Comparison of ENCODE assay signal across 12 cellular contexts in genomic region chr6:137921823-137922222, GRCh38. TPM values are rescaled to one million over a fixed set of nuclear protein-coding genes. Genes with fewer than 3 reads are reported as not detected.
DNase-seq lines count a peak whose midpoint lies in the region; ATAC-seq, FAIRE-seq and TF ChIP-seq lines count a peak whose summit lies in the region.
"Had no signal": no experiment of that assay in that cellular context is flagged by ENCODE, and none has a peak within 500 bp of the region (broad histone marks: within the 10 kb centered on the region; RNA-seq: fewer than 3 reads in every experiment).

No MANE protein-coding gene starts in this region.

- H3K9ac ChIP-seq in BLaER1 = no peak overlapping the region
- H3K9ac ChIP-seq in K562 (ENCODE audit: insufficient read depth in 1 of 2, low read depth in 2 of 2, low read length in 2 of 2) = no peak overlapping the region

- H3K4me3 Mint-ChIP-seq in activated CD4-positive, alpha-beta memory T cell treated with anti-CD3 and anti-CD28 coated beads for 36 hours = no peak overlapping the region
- H3K4me3 Mint-ChIP-seq: mesothelial cell of epicardium had no signal

- CTCF ChIA-PET in K562 (lab: Yijun Ruan, JAX; ENCODE audit: low intra/inter-chr PET ratio) = interaction anchor here (0.7 kb wide), 1 partner anchor 11 kb away, joined by 3 read pairs; no protein-coding TSS in a partner anchor
- CTCF ChIA-PET in activated CD4-positive, alpha-beta memory T cell treated with anti-CD3 and anti-CD28 coated beads for 36 hours (lab: Charles Lee) = interaction anchor here (1.0 to 1.2 kb wide), 2 partner anchors 22 to 24 kb away, joined by 3 read pairs; no protein-coding TSS in a partner anchor

- POLR2A ChIA-PET in K562 (lab: Yijun Ruan, JAX) = interaction anchor here (1.1 to 1.6 kb wide), 3 partner anchors 11 to 19 kb away, joined by 3 read pairs; no protein-coding TSS in a partner anchor
- POLR2A ChIA-PET in activated CD4-positive, alpha-beta memory T cell treated with anti-CD3 and anti-CD28 coated beads for 36 hours (lab: Charles Lee) = no interaction called here

- H2AFZ ChIP-seq in K562 (ENCODE audit: low read depth, low read length) = no peak overlapping the region

- H3K27me3 Mint-ChIP-seq in activated CD4-positive, alpha-beta memory T cell treated with anti-CD3 and anti-CD28 coated beads for 36 hours = no peaks in the 10 kb centered on the region

- TF ChIP-seq RAD21 in K562 (CRISPR knock-in tag; conservative IDR thresholded peaks at IDR 0.05 in 1 of 2, IDR thresholded peaks at IDR 0.05 in 1 of 2) = peak; percentile 24 to 41

- DNase-seq in K562 (ENCODE audit: extremely low read depth in 1 of 4, low spot score in 3 of 4) = peak in 1 of 4 experiments; percentile 52
- no peak for DNase-seq in D721Med (ENCODE audit: insufficient read length, low spot score)
- no peak for DNase-seq in breast epithelium (ENCODE audit: low spot score in 2 of 2)
- no peak for DNase-seq in activated CD4-positive, alpha-beta memory T cell treated with anti-CD3 and anti-CD28 coated beads for 36 hours
- no peak for DNase-seq in HAP-1 (ENCODE audit: low spot score in 2 of 2)
- DNase-seq: aorta, stomach had no signal

- H4K20me1 ChIP-seq in BLaER1 = no peaks in the 10 kb centered on the region
- H4K20me1 ChIP-seq in K562 (replicated peaks; ENCODE audit: control insufficient read depth, insufficient read depth, low read length) = no peaks in the 10 kb centered on the region

- FAIRE-seq in K562 (lab: Jason Lieb, UNC) (no peak), D721Med (lab: Jason Lieb, UNC) (no peak)

- BruUV-seq in K562 (replicated peaks; lab: Mats Ljungman, UMichigan) = no TSS peak

- H3K27me3 ChIP-seq in BLaER1 (no peaks in the 10 kb centered on the region), K562 (ENCODE audit: control insufficient read depth in 2 of 2, insufficient read depth in 2 of 2, low read length in 2 of 2) (no peaks in the 10 kb centered on the region), breast epithelium (no peaks in the 10 kb centered on the region), HAP-1 (ENCODE audit: low read depth) (no peaks in the 10 kb centered on the region; the same call in 1 of the 2 replicates)
- H3K27me3 ChIP-seq: stomach had no signal

- H3K36me3 Mint-ChIP-seq in activated CD4-positive, alpha-beta memory T cell treated with anti-CD3 and anti-CD28 coated beads for 36 hours = no peaks in the 10 kb centered on the region
- H3K36me3 Mint-ChIP-seq: mesothelial cell of epicardium had no signal

- H3K4me1 ChIP-seq in BLaER1 = peaks cover 76% of the 10 kb centered on the region
- peaks cover 3 to 51% of the 10 kb centered on the region in 2 experiments; a peak in 4 of 5 replicates for H3K4me1 ChIP-seq in K562 (replicated peaks in 1 of 2; ENCODE audit: control insufficient read depth in 2 of 2, insufficient read depth in 2 of 2, low read length in 2 of 2)
- peaks cover 0 to 4% of the 10 kb centered on the region in 2 donors for H3K4me1 ChIP-seq in breast epithelium
- no peaks in the 10 kb centered on the region for H3K4me1 ChIP-seq in HAP-1

- TF ChIP-seq POLR2A in K562 (conservative IDR thresholded peaks at IDR 0.05) (no peak), breast epithelium (IDR thresholded peaks at IDR 0.05) (no peak)

- H3K9me3 Mint-ChIP-seq in activated CD4-positive, alpha-beta memory T cell treated with anti-CD3 and anti-CD28 coated beads for 36 hours = no peaks in the 10 kb centered on the region

- H3K36me3 ChIP-seq in BLaER1 = no peaks in the 10 kb centered on the region
- H3K36me3 ChIP-seq in K562 (ENCODE audit: control insufficient read depth, insufficient read depth, low read length) = no peaks in the 10 kb centered on the region
- H3K36me3 ChIP-seq in breast epithelium = no peaks in the 10 kb centered on the region
- no peaks in the 10 kb centered on the region for H3K36me3 ChIP-seq in HAP-1 (replicated peaks)
- H3K36me3 ChIP-seq: stomach had no signal

- H3K4me2 ChIP-seq in BLaER1 = peak overlapping the region; percentile 89
- H3K4me2 ChIP-seq in K562 (ENCODE audit: insufficient read depth, low read length) = no peak overlapping the region
- H3K4me2 ChIP-seq: smooth muscle cell had no signal

- H3K4me1 Mint-ChIP-seq in activated CD4-positive, alpha-beta memory T cell treated with anti-CD3 and anti-CD28 coated beads for 36 hours (ENCODE audit: low read depth) = peaks cover 24% of the 10 kb centered on the region

- H3K9me1 ChIP-seq in K562 (ENCODE audit: control insufficient read depth, insufficient read depth, low read length) = no peaks in the 10 kb centered on the region

- in situ Hi-C loops in K562 (cut with MboI) (no loop called here), HAP-1 (cut with MboI; ENCODE audit: low sequenced_read_pairs) (no loop called here)

- no peak overlapping the region for H3K27ac Mint-ChIP-seq in activated CD4-positive, alpha-beta memory T cell treated with anti-CD3 and anti-CD28 coated beads for 36 hours
- H3K27ac Mint-ChIP-seq: mesothelial cell of epicardium had no signal

- TF ChIP-seq CTCF in K562 (IDR thresholded peaks at IDR 0.05 in 2 of 3, conservative IDR thresholded peaks at IDR 0.05 in 1 of 3; ENCODE audit: insufficient read depth in 2 of 3, low read depth in 1 of 3, low read length in 3 of 3) (peak; percentile 33 to 45 (median 41); a peak in 4 of 6 replicates), D721Med (IDR thresholded peaks at IDR 0.05; ENCODE audit: insufficient read depth, missing control alignments) (no peak), breast epithelium (IDR thresholded peaks at IDR 0.05) (no peak)

- H3K79me2 ChIP-seq in K562 (ENCODE audit: control insufficient read depth, insufficient read depth, low read length) = no peaks in the 10 kb centered on the region

- WGBS in K562 (ENCODE audit: insufficient coverage, low coverage, missing lambda C conversion rate) = 71% methylated on average over 5 of the region's 5 CpGs

- ATAC-seq in GM18517 (IDR thresholded peaks at IDR 0.05; ENCODE audit: unreplicated experiment) (peak; percentile 53), HG03064 (IDR thresholded peaks at IDR 0.05; ENCODE audit: low read depth, unreplicated experiment) (peak; percentile 51), K562 (peak; percentile 65)

- H3K27ac ChIP-seq in BLaER1 (no peak overlapping the region), K562 (ENCODE audit: extremely low read depth, low read depth, low read length) (no peak overlapping the region), breast epithelium (no peak overlapping the region)
- H3K27ac ChIP-seq: stomach had no signal

- intact Hi-C loops in K562 (cut with micrococcal nuclease) (no loop called here), breast epithelium (cut with DNase I; ENCODE audit: low total_unique reads) (no loop called here)
- intact Hi-C loops in activated CD4-positive, alpha-beta memory T cell treated with anti-CD3 and anti-CD28 coated beads for 36 hours (cut with micrococcal nuclease) = no loop called here

- H3K9me3 ChIP-seq in BLaER1 (peaks cover 8% of the 10 kb centered on the region; the same call in 1 of the 2 replicates), K562 (replicated peaks; ENCODE audit: control insufficient read depth, insufficient read depth, low read depth, low read length) (no peaks in the 10 kb centered on the region), breast epithelium (no peaks in the 10 kb centered on the region), HAP-1 (no peaks in the 10 kb centered on the region)
- H3K9me3 ChIP-seq: stomach had no signal

- H3K4me3 ChIP-seq in BLaER1 = no peak overlapping the region
- H3K4me3 ChIP-seq in K562 = no peak overlapping the region
- no peak overlapping the region for H3K4me3 ChIP-seq in breast epithelium
- no peak overlapping the region for H3K4me3 ChIP-seq in HAP-1
- H3K4me3 ChIP-seq: smooth muscle cell, stomach had no signal

- TF ChIP-seq EP300 in K562 (IDR thresholded peaks at IDR 0.05; ENCODE audit: low read length) = no peak

TF ChIP-seq in K562, 482 proteins besides CTCF, POLR2A, EP300 and RAD21:
- TF ChIP-seq MITF (IDR thresholded peaks at IDR 0.05) (no peak), NR2C1 (IDR thresholded peaks at IDR 0.05) (no peak), NR2C1 (tag; IDR thresholded peaks at IDR 0.05) (0 out of 2 replicates have a peak, but pooled peaks have one; percentile 9), DMBX1 (CRISPR knock-in tag; IDR thresholded peaks at IDR 0.05; ENCODE audit: borderline replicate concordance) (peak; percentile 32; the same call in 1 of the 2 replicates)

RNA-seq across cellular contexts. Expression of gene TNFAIP3, which starts 54.8 kb away (rescaled TPM):
- total RNA-seq in K562 (2011; cell fraction: chromatin; rRNA removed; ENCODE audit: low replicate concordance) = 14.3 and 18.6 TPM in 2 replicates
- total RNA-seq in K562 (2011; cell fraction: nucleolus; rRNA removed) = 8.0 and 9.1 TPM in 2 replicates
- 10.2 and 11.3 TPM in 2 replicates for total RNA-seq in K562 (2011; cell fraction: nucleoplasm; rRNA removed)
- total RNA-seq in K562 (2014; rRNA removed) (5.9 and 6.2 TPM in 2 replicates), K562 (2014; rRNA removed; fragmentation: Illumina TruSeq; extraction: Trizol) (6.5 and 6.9 TPM in 2 replicates), K562 (2015; rRNA removed; fragmentation: Illumina TruSeq; extraction: Trizol) (4.6 TPM in 2 replicates), K562 (2021) (12.5 and 17.0 TPM in 2 replicates), breast epithelium (10 to 100 TPM; 21.3 to 50.5 (median 25.9) TPM)
- polyA plus RNA-seq in K562 (2011; rRNA removed) (6.4 and 11.8 TPM in 2 replicates), K562 (2014; fragmentation: Illumina TruSeq; extraction: Trizol) (9.8 and 11.5 TPM in 2 replicates), K562 (2014; fragmentation: Nextera tagmentation; extraction: Ambion mirVana) (1 to 10 TPM in 1 of 2 experiments, under 1 TPM in 1; 0.79 to 1.3 TPM), K562 (2014; rRNA removed) (9.2 and 9.5 TPM in 2 replicates)
- 2.5 and 5.0 TPM in 2 replicates for polyA plus RNA-seq in K562 (2011; cell fraction: cytosol; rRNA removed)
- 21.1 and 33.6 TPM in 2 replicates for polyA plus RNA-seq in K562 (2011; cell fraction: nucleus; rRNA removed)
- 5.7 and 26.6 TPM in 2 replicates for polyA plus RNA-seq in K562 (2012)
- polyA minus RNA-seq in K562 (2011; rRNA and poly(A)+ RNA removed) = 5.4 and 11.3 TPM in 2 replicates
- 2.9 and 4.6 TPM in 2 replicates for polyA minus RNA-seq in K562 (2011; cell fraction: cytosol; rRNA and poly(A)+ RNA removed)
- 6.7 and 20.5 TPM in 2 replicates for polyA minus RNA-seq in K562 (2011; cell fraction: nucleus; rRNA and poly(A)+ RNA removed)
- 100 to 1,000 TPM; 259 to 267 TPM for total RNA-seq in activated CD4-positive, alpha-beta memory T cell treated with anti-CD3 and anti-CD28 coated beads for 36 hours

Comparison
In these comparisons a context has a peak if more than half of its experiments do, and no peak if none do; other contexts are left out.
1. CTCF ChIP-seq: peak in K562 (3 of 3); none in D721Med (single experiment) and breast epithelium (0 of 3).
2. RNA of gene TNFAIP3, which starts 54.8 kb away (total RNA-seq): 259 to 267 TPM in activated CD4-positive, alpha-beta memory T cell treated with anti-CD3 and anti-CD28 coated beads for 36 hours; 21.3 to 50.5 TPM in breast epithelium and 4.6 to 18.6 TPM in K562; every median in the first group is over 4 times any median in the second.
3. Peak in every context shown above with its lines, with median percentiles within 50 percentile points of each other: ATAC-seq.